1 cellular context compared by ENCODE assay signal in genomic region chr2:26982102-26982742, GRCh38.
TF ChIP-seq lines count a peak whose summit lies in the region.

No MANE protein-coding gene starts in this region.

TF ChIP-seq in HepG2, 621 proteins besides CTCF, POLR2A, EP300 and RAD21 (continued from another document and continues in another):
- TF ChIP-seq ZNF598 (CRISPR knock-in tag; IDR thresholded peaks at IDR 0.05; ENCODE audit: borderline replicate concordance) = no peak
- peak; percentile 66 for TF ChIP-seq TEAD3 (CRISPR knock-in tag; optimal IDR thresholded peaks at IDR 0.05; ENCODE audit: borderline replicate concordance)
- TF ChIP-seq ZNF282 (IDR thresholded peaks at IDR 0.05; ENCODE audit: partially characterized antibody) = no peak
- TF ChIP-seq ZNF331 (CRISPR knock-in tag; IDR thresholded peaks at IDR 0.05) = no peak
- no peak for TF ChIP-seq ZBTB39 (CRISPR knock-in tag; IDR thresholded peaks at IDR 0.05)
- TF ChIP-seq ATF6 (CRISPR knock-in tag; conservative IDR thresholded peaks at IDR 0.05) = no peak
- TF ChIP-seq ZNF430 (CRISPR knock-in tag; IDR thresholded peaks at IDR 0.05) = no peak
- TF ChIP-seq PRMT3 (CRISPR knock-in tag; IDR thresholded peaks at IDR 0.05; ENCODE audit: borderline replicate concordance, low read depth) = no peak
- TF ChIP-seq SIX1 (CRISPR knock-in tag; IDR thresholded peaks at IDR 0.05; ENCODE audit: borderline replicate concordance) = no peak
- no peak for TF ChIP-seq E2F1 (CRISPR knock-in tag; IDR thresholded peaks at IDR 0.05)
- no peak for TF ChIP-seq POGK (CRISPR knock-in tag; conservative IDR thresholded peaks at IDR 0.05)
- no peak for TF ChIP-seq ZBTB2 (CRISPR knock-in tag; IDR thresholded peaks at IDR 0.05; ENCODE audit: low read depth)
- TF ChIP-seq FOXA3 (CRISPR knock-in tag; IDR thresholded peaks at IDR 0.05) = peak; percentile 63
- no peak for TF ChIP-seq ZNF317 (CRISPR knock-in tag; IDR thresholded peaks at IDR 0.05)
- no peak for TF ChIP-seq GTF2F1 (IDR thresholded peaks at IDR 0.05; ENCODE audit: low read length)
- TF ChIP-seq ZNF790 (CRISPR knock-in tag; IDR thresholded peaks at IDR 0.05; ENCODE audit: borderline replicate concordance) = no peak
- no peak for TF ChIP-seq XBP1 (CRISPR knock-in tag; IDR thresholded peaks at IDR 0.05)
- TF ChIP-seq NKX3-1 (CRISPR knock-in tag; IDR thresholded peaks at IDR 0.05) = no peak
- TF ChIP-seq ZNF468 (CRISPR knock-in tag; IDR thresholded peaks at IDR 0.05) = no peak
- TF ChIP-seq ZNF451 (CRISPR knock-in tag; IDR thresholded peaks at IDR 0.05) = no peak
- no peak for TF ChIP-seq ZNF772 (CRISPR knock-in tag; IDR thresholded peaks at IDR 0.05)
- no peak for TF ChIP-seq REPIN1 (CRISPR knock-in tag; IDR thresholded peaks at IDR 0.05; ENCODE audit: borderline replicate concordance, low read depth)
- 0 out of 2 replicates have a peak, but pooled peaks have one; percentile 18 for TF ChIP-seq ZNF124 (CRISPR knock-in tag; IDR thresholded peaks at IDR 0.05)
- TF ChIP-seq STAT6 (CRISPR knock-in tag; IDR thresholded peaks at IDR 0.05; ENCODE audit: borderline replicate concordance) = no peak
- TF ChIP-seq DMAP1 (CRISPR knock-in tag; IDR thresholded peaks at IDR 0.05) = no peak
- TF ChIP-seq SALL2 (CRISPR knock-in tag; IDR thresholded peaks at IDR 0.05) = no peak
- no peak for TF ChIP-seq SETDB1 (CRISPR knock-in tag; IDR thresholded peaks at IDR 0.05; ENCODE audit: borderline replicate concordance)
- TF ChIP-seq, protein P1, sequence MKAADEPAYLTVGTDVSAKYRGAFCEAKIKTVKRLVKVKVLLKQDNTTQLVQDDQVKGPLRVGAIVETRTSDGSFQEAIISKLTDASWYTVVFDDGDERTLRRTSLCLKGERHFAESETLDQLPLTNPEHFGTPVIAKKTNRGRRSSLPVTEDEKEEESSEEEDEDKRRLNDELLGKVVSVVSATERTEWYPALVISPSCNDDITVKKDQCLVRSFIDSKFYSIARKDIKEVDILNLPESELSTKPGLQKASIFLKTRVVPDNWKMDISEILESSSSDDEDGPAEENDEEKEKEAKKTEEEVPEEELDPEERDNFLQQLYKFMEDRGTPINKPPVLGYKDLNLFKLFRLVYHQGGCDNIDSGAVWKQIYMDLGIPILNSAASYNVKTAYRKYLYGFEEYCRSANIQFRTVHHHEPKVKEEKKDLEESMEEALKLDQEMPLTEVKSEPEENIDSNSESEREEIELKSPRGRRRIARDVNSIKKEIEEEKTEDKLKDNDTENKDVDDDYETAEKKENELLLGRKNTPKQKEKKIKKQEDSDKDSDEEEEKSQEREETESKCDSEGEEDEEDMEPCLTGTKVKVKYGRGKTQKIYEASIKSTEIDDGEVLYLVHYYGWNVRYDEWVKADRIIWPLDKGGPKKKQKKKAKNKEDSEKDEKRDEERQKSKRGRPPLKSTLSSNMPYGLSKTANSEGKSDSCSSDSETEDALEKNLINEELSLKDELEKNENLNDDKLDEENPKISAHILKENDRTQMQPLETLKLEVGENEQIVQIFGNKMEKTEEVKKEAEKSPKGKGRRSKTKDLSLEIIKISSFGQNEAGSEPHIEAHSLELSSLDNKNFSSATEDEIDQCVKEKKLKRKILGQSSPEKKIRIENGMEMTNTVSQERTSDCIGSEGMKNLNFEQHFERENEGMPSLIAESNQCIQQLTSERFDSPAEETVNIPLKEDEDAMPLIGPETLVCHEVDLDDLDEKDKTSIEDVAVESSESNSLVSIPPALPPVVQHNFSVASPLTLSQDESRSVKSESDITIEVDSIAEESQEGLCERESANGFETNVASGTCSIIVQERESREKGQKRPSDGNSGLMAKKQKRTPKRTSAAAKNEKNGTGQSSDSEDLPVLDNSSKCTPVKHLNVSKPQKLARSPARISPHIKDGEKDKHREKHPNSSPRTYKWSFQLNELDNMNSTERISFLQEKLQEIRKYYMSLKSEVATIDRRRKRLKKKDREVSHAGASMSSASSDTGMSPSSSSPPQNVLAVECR (CRISPR knock-in tag; IDR thresholded peaks at IDR 0.05; ENCODE audit: borderline replicate concordance) = peak; percentile 15; the same call in 1 of the 2 replicates
- no peak for TF ChIP-seq NFE2L2 (IDR thresholded peaks at IDR 0.05; ENCODE audit: low read length)
- no peak for TF ChIP-seq HNF1B (CRISPR knock-in tag; IDR thresholded peaks at IDR 0.05)
- TF ChIP-seq THAP11 (CRISPR knock-in tag; IDR thresholded peaks at IDR 0.05) = peak; percentile 17; the same call in 1 of the 2 replicates
- TF ChIP-seq MIER3 (CRISPR knock-in tag; IDR thresholded peaks at IDR 0.05; ENCODE audit: borderline replicate concordance) = 0 out of 2 replicates have a peak, but pooled peaks have one; percentile 16
- 0 out of 2 replicates have a peak, but pooled peaks have one; percentile 26 for TF ChIP-seq FOXK1 (CRISPR knock-in tag; IDR thresholded peaks at IDR 0.05; ENCODE audit: borderline replicate concordance, low read depth)
- TF ChIP-seq IRF2 (CRISPR knock-in tag; IDR thresholded peaks at IDR 0.05) = no peak
- no peak for TF ChIP-seq ZNF232 (CRISPR knock-in tag; IDR thresholded peaks at IDR 0.05; ENCODE audit: borderline replicate concordance)
- TF ChIP-seq ZC3H4 (CRISPR knock-in tag; IDR thresholded peaks at IDR 0.05; ENCODE audit: borderline replicate concordance) = no peak
